Comparison of ENCODE assay signal across 37 cellular contexts in genomic region chr18:27008575-27008974, GRCh38.
"Had no signal": no experiment of that assay in that cellular context is flagged by ENCODE, and none has a peak within 500 bp of the region (broad histone marks: within the 10 kb centered on the region; RNA-seq: fewer than 3 reads in every experiment).

No MANE protein-coding gene starts in this region.

- ATAC-seq: activated CD8-positive, alpha-beta memory T cell treated with anti-CD3 and anti-CD28 coated beads, Interleukin-2, amount 10 ng/mL, durations not matched to agents 7 days and 5 days; activated naive CD8-positive, alpha-beta T cell treated with anti-CD3 and anti-CD28 coated beads, Interleukin-2, amount 50 U/mL, for 24 hours; PC-3; SK-N-SH treated with all-trans-retinoic acid at 6 μM for 48 hours; T-cell; T-helper 17 cell had no signal

- H3K9me3 Mint-ChIP-seq: activated naive CD8-positive, alpha-beta T cell treated with anti-CD3 and anti-CD28 coated beads, Interleukin-2, amount 50 U/mL, for 24 hours had no signal

- H3K27me3 ChIP-seq: MG63, Peyer's patch had no signal

- DNase-seq: activated CD4-positive, alpha-beta memory T cell treated with anti-CD3 and anti-CD28 coated beads, Interleukin-2, amount 10 ng/mL, durations not matched to agents 7 days and 5 days; activated CD4-positive, alpha-beta T cell treated with anti-CD3 and anti-CD28 coated beads for 1 hour; activated CD4-positive, alpha-beta T cell treated with anti-CD3 and anti-CD28 coated beads for 48 hours; activated CD4-positive, CD25-positive, alpha-beta regulatory T cell; activated CD8-positive, alpha-beta memory T cell treated with anti-CD3 and anti-CD28 coated beads for 24 hours; activated CD8-positive, alpha-beta memory T cell treated with anti-CD3 and anti-CD28 coated beads, Interleukin-2, amount 10 ng/mL, durations not matched to agents 7 days and 5 days; activated CD8-positive, alpha-beta memory T cell treated with anti-CD3 and anti-CD28 coated beads, Interleukin-2, amount 50 U/mL, for 48 hours; activated effector memory CD4-positive, alpha-beta T cell treated with Interleukin-2 at 50 U/mL for 16 hours; activated naive CD4-positive, alpha-beta T cell treated with anti-CD3 and anti-CD28 coated beads, Interleukin-2, amount 10 ng/mL, durations not matched to agents 7 days and 5 days; activated naive CD8-positive, alpha-beta T cell treated with anti-CD3 and anti-CD28 coated beads, Interleukin-2, amount 50 U/mL, for 24 hours; activated T-cell treated with anti-CD3 and anti-CD28 coated beads, Interleukin-2, amount 50 U/mL, for 48 hours; anterior cingulate cortex; Kasumi-1; KG1; MG63; NCI-H1048; NCI-H1417; NCI-H146; NCI-H187 treated with DMSO at 0.1 percent for 48 hours; NCI-H2081; NCI-H2171 treated with DMSO at 0.1 percent for 48 hours; NCI-H226; NCI-H446 treated with DMSO at 0.1 percent for 48 hours; NCI-H524; NCI-H69; NK-92 treated with Interleukin-12 subunit alpha and Interleukin-12 subunit beta, amount 100 ng/mL, for 24 hours; PC-3; Peyer's patch; RPMI8226; SHP77 treated with DMSO at 0.1 percent for 48 hours; T-cell; T-helper 17 cell had no signal

- H3K4me1 ChIP-seq: Peyer's patch had no signal

- H3K27ac ChIP-seq: Peyer's patch, VCaP had no signal

- H3K9me3 ChIP-seq: MG63, Peyer's patch had no signal

- H3K36me3 Mint-ChIP-seq: activated CD8-positive, alpha-beta memory T cell treated with anti-CD3 and anti-CD28 coated beads, Interleukin-2, amount 10 ng/mL, durations not matched to agents 7 days and 5 days; activated naive CD4-positive, alpha-beta T cell treated with anti-CD3 and anti-CD28 coated beads, Interleukin-2, amount 10 ng/mL, durations not matched to agents 7 days and 5 days; activated naive CD8-positive, alpha-beta T cell; brain; T-cell had no signal

- H3K27ac Mint-ChIP-seq: activated CD4-positive, alpha-beta memory T cell treated with anti-CD3 and anti-CD28 coated beads, Interleukin-2, amount 10 ng/mL, durations not matched to agents 7 days and 5 days; activated CD8-positive, alpha-beta memory T cell treated with anti-CD3 and anti-CD28 coated beads, Interleukin-2, amount 10 ng/mL, durations not matched to agents 7 days and 5 days; activated naive CD4-positive, alpha-beta T cell treated with anti-CD3 and anti-CD28 coated beads, Interleukin-2, amount 10 ng/mL, durations not matched to agents 7 days and 5 days; activated naive CD8-positive, alpha-beta T cell; activated naive CD8-positive, alpha-beta T cell treated with anti-CD3 and anti-CD28 coated beads, Interleukin-2, amount 50 U/mL, for 24 hours; brain; T-cell; T-helper 17 cell had no signal

- H3K4me1 Mint-ChIP-seq: activated CD4-positive, alpha-beta memory T cell treated with anti-CD3 and anti-CD28 coated beads, Interleukin-2, amount 10 ng/mL, durations not matched to agents 7 days and 5 days; activated CD8-positive, alpha-beta memory T cell treated with anti-CD3 and anti-CD28 coated beads, Interleukin-2, amount 10 ng/mL, durations not matched to agents 7 days and 5 days; activated naive CD4-positive, alpha-beta T cell treated with anti-CD3 and anti-CD28 coated beads, Interleukin-2, amount 10 ng/mL, durations not matched to agents 7 days and 5 days; activated naive CD8-positive, alpha-beta T cell treated with anti-CD3 and anti-CD28 coated beads, Interleukin-2, amount 50 U/mL, for 24 hours; central memory CD8-positive, alpha-beta T cell; T-cell; T-helper 17 cell had no signal

- H3K4me3 ChIP-seq: MG63, Peyer's patch had no signal

- H3K4me3 Mint-ChIP-seq: activated CD4-positive, alpha-beta memory T cell treated with anti-CD3 and anti-CD28 coated beads, Interleukin-2, amount 10 ng/mL, durations not matched to agents 7 days and 5 days; activated CD8-positive, alpha-beta memory T cell treated with anti-CD3 and anti-CD28 coated beads, Interleukin-2, amount 10 ng/mL, durations not matched to agents 7 days and 5 days; activated naive CD4-positive, alpha-beta T cell treated with anti-CD3 and anti-CD28 coated beads, Interleukin-2, amount 10 ng/mL, durations not matched to agents 7 days and 5 days; activated naive CD8-positive, alpha-beta T cell; activated naive CD8-positive, alpha-beta T cell treated with anti-CD3 and anti-CD28 coated beads, Interleukin-2, amount 50 U/mL, for 24 hours; brain; central memory CD8-positive, alpha-beta T cell; T-cell; T-helper 17 cell had no signal

- H3K36me3 ChIP-seq: MG63, Peyer's patch had no signal

- H3K27me3 Mint-ChIP-seq: activated CD4-positive, alpha-beta memory T cell treated with anti-CD3 and anti-CD28 coated beads, Interleukin-2, amount 10 ng/mL, durations not matched to agents 7 days and 5 days; activated CD8-positive, alpha-beta memory T cell treated with anti-CD3 and anti-CD28 coated beads, Interleukin-2, amount 10 ng/mL, durations not matched to agents 7 days and 5 days; activated naive CD4-positive, alpha-beta T cell treated with anti-CD3 and anti-CD28 coated beads, Interleukin-2, amount 10 ng/mL, durations not matched to agents 7 days and 5 days; activated naive CD8-positive, alpha-beta T cell treated with anti-CD3 and anti-CD28 coated beads, Interleukin-2, amount 50 U/mL, for 24 hours; central memory CD8-positive, alpha-beta T cell; T-cell; T-helper 17 cell had no signal
